ENCODE assay signal across 18 cellular contexts in the genomic region with DNA sequence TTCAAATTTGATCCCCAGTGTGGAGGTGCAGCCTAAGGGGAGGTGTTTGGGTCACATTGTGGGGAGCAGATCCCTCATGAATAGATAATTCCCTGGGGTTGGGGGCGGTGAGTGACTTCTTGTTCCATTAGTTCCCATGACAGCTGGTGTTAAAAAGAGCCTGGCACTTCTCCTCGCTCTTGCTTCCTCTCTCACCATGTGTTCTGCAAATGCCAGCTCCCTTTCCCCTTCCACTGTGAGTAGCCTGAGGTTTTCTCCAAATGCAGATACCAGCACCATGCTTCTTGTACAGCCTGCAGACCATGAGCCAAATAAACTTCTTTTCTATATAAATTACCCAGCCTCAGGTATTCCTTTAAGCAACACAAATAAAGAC. TPM values are rescaled to one million over a fixed set of nuclear protein-coding genes. Genes with fewer than 3 reads are reported as not detected.
DNase-seq lines count a peak whose midpoint lies in the region; ATAC-seq and TF ChIP-seq lines count a peak whose summit lies in the region.
"Had no signal": no experiment of that assay in that cellular context is flagged by ENCODE, and none has a peak within 500 bp of the region (broad histone marks: within the 10 kb centered on the region; RNA-seq: fewer than 3 reads in every experiment).

No MANE protein-coding gene starts in this region.

- no peak for ATAC-seq in CD4-positive, CD25-positive, alpha-beta regulatory T cell (ENCODE audit: low read depth in 2 of 2)
- ATAC-seq in foreskin keratinocyte = no peak
- ATAC-seq: HCT116, SK-N-SH treated with all-trans-retinoic acid at 6 μM for 48 hours had no signal

- H3K36me3 Mint-ChIP-seq in CD4-positive, CD25-positive, alpha-beta regulatory T cell = peaks cover 67% of the 10 kb centered on the region

- DNase-seq in CD4-positive, CD25-positive, alpha-beta regulatory T cell = no peak
- DNase-seq in NCI-H1694 (lab: John Stamatoyannopoulos, UW) (peak; percentile 54), myocyte (ENCODE audit: low read depth) (peak; percentile 15), NCI-H146 treated with DMSO at 0.1 percent for 48 hours (lab: John Stamatoyannopoulos, UW; ENCODE audit: unreplicated experiment) (no peak), LoVo (ENCODE audit: low spot score) (no peak), foreskin keratinocyte (no peak)
- DNase-seq: Caco-2; CD4-positive, alpha-beta memory T cell; DMS153; GF-D8; KBM-7; NCI-H1092; NCI-H146; NCI-H510A treated with DMSO at 0.1 percent for 48 hours; Peyer's patch had no signal

- TF ChIP-seq CTCF in VCaP (conservative IDR thresholded peaks at IDR 0.05) = no peak
- no peak for TF ChIP-seq CTCF in foreskin keratinocyte (conservative IDR thresholded peaks at IDR 0.05)

- H3K27ac ChIP-seq in CD4-positive, CD25-positive, alpha-beta regulatory T cell (ENCODE audit: insufficient read depth, low read length, poor library complexity, severe bottlenecking) = no peak overlapping the region
- H3K27ac ChIP-seq in VCaP = peak overlapping the region; percentile 78
- H3K27ac ChIP-seq in foreskin keratinocyte = no peak overlapping the region
- H3K27ac ChIP-seq: Peyer's patch had no signal

- peaks cover 89% of the 10 kb centered on the region for H3K36me3 ChIP-seq in CD4-positive, CD25-positive, alpha-beta regulatory T cell (ENCODE audit: control insufficient read depth, insufficient read depth, low read length)

- no peak overlapping the region for H3K4me3 Mint-ChIP-seq in CD4-positive, CD25-positive, alpha-beta regulatory T cell
- H3K4me3 Mint-ChIP-seq: CD4-positive, alpha-beta memory T cell had no signal

- H3K4me3 ChIP-seq in CD4-positive, CD25-positive, alpha-beta regulatory T cell (ENCODE audit: low read depth, low read length) = no peak overlapping the region
- H3K4me3 ChIP-seq: Peyer's patch had no signal

- H3K4me1 Mint-ChIP-seq in CD4-positive, CD25-positive, alpha-beta regulatory T cell = peaks cover 0 to 2% (median 0%) of the 10 kb centered on the region in 4 donors

- no peaks in the 10 kb centered on the region for H3K27me3 ChIP-seq in CD4-positive, CD25-positive, alpha-beta regulatory T cell (ENCODE audit: control insufficient read depth, insufficient read depth, low read length)
- H3K27me3 ChIP-seq in foreskin keratinocyte = no peaks in the 10 kb centered on the region
- H3K27me3 ChIP-seq: Peyer's patch had no signal

- H3K27me3 Mint-ChIP-seq in CD4-positive, CD25-positive, alpha-beta regulatory T cell = no peaks in the 10 kb centered on the region
- H3K27me3 Mint-ChIP-seq: CD4-positive, alpha-beta memory T cell had no signal

- H3K4me1 ChIP-seq in CD4-positive, CD25-positive, alpha-beta regulatory T cell (ENCODE audit: control insufficient read depth, insufficient read depth, low read length, poor library complexity, severe bottlenecking) = no peaks in the 10 kb centered on the region
- no peaks in the 10 kb centered on the region for H3K4me1 ChIP-seq in foreskin keratinocyte
- H3K4me1 ChIP-seq: Caco-2, Peyer's patch had no signal

- no peaks in the 10 kb centered on the region for H3K9me3 ChIP-seq in CD4-positive, CD25-positive, alpha-beta regulatory T cell (ENCODE audit: control insufficient read depth in 2 of 2, low read length in 2 of 2)
- H3K9me3 ChIP-seq: Caco-2, Peyer's patch had no signal

- H3K27ac Mint-ChIP-seq in CD4-positive, CD25-positive, alpha-beta regulatory T cell = peak overlapping the region in 2 of 3 donors; percentile 37 to 90

- no peaks in the 10 kb centered on the region for H3K9me3 Mint-ChIP-seq in CD4-positive, CD25-positive, alpha-beta regulatory T cell

RNA-seq across cellular contexts. Expression of a gene that starts 23.1 kb away (rescaled TPM):
- total RNA-seq in CD4-positive, CD25-positive, alpha-beta regulatory T cell = 21.8 TPM
- 10 to 100 TPM; 26.0 to 32.2 (median 29.6) TPM for polyA plus RNA-seq in CD4-positive, CD25-positive, alpha-beta regulatory T cell
- total RNA-seq in myocyte (24.4 and 36.6 TPM in 2 replicates), foreskin keratinocyte (38.8 and 45.5 TPM in 2 replicates)
- 12.7 TPM for polyA plus RNA-seq in myocyte (2012)
- polyA plus RNA-seq in foreskin keratinocyte = 20.6 and 23.5 TPM in 2 replicates

Comparison
In these comparisons a context has a peak if more than half of its experiments do, and no peak if none do; other contexts are left out.
1. DNase-seq: peak in NCI-H1694 (single experiment) and myocyte (single experiment); none in CD4-positive, CD25-positive, alpha-beta regulatory T cell (0 of 3), NCI-H146 treated with DMSO at 0.1 percent for 48 hours (single experiment), LoVo (single experiment) and foreskin keratinocyte (0 of 2).